10 cellular contexts compared by ENCODE assay signal in the genomic region with DNA sequence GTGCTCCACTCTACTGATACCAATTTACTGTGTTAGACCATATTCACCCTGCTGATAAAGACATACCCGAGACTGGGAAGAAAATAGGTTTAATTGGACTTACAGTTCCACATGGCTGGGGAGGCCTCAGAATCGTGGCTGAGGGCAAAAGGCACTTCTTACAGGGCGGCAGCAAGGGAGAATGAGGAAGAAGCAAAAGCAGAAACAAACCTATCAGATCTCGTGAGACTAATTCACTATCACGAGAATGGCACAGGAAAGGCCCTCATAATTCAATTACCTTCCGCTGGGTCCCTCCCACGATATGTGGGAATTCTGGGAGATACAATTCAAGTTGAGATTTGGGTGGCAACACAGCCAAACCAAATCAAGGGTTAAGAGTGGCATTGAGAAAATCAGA.
"Had no signal": no experiment of that assay in that cellular context is flagged by ENCODE, and none has a peak within 500 bp of the region (broad histone marks: within the 10 kb centered on the region; RNA-seq: fewer than 3 reads in every experiment).

No MANE protein-coding gene starts in this region.

- H3K27me3 Mint-ChIP-seq: activated naive CD4-positive, alpha-beta T cell treated with anti-CD3 and anti-CD28 coated beads, Interleukin-2, amount 50 U/mL, for 24 hours had no signal

- H3K36me3 ChIP-seq: lower lobe of right lung had no signal

- H3K9me3 Mint-ChIP-seq: activated naive CD4-positive, alpha-beta T cell treated with anti-CD3 and anti-CD28 coated beads, Interleukin-2, amount 50 U/mL, for 24 hours; stimulated activated memory B cell treated with anti-CD40 and anti-IgM and Interleukin-4, amounts not matched to agents 10 μg/mL and 1 μg/mL and 100 μg/mL, for 72 hours had no signal

- H3K9me3 ChIP-seq: lower lobe of right lung had no signal

- H3K27ac ChIP-seq: foreskin keratinocyte, lower lobe of right lung, parathyroid adenoma had no signal

- H3K4me3 ChIP-seq: lower lobe of right lung had no signal

- H3K27ac Mint-ChIP-seq: activated naive CD4-positive, alpha-beta T cell treated with anti-CD3 and anti-CD28 coated beads, Interleukin-2, amount 50 U/mL, for 24 hours; mesothelial cell of epicardium; stimulated activated memory B cell treated with anti-CD40 and anti-IgM and Interleukin-4, amounts not matched to agents 10 μg/mL and 1 μg/mL and 100 μg/mL, for 72 hours had no signal

- H3K36me3 Mint-ChIP-seq: activated naive CD4-positive, alpha-beta T cell treated with anti-CD3 and anti-CD28 coated beads, Interleukin-2, amount 50 U/mL, for 24 hours; stimulated activated memory B cell treated with anti-CD40 and anti-IgM and Interleukin-4, amounts not matched to agents 10 μg/mL and 1 μg/mL and 100 μg/mL, for 72 hours had no signal

- ATAC-seq: foreskin keratinocyte; left cardiac atrium; lower lobe of right lung; stimulated activated memory B cell treated with anti-CD40 and anti-IgM and Interleukin-4, amounts not matched to agents 10 μg/mL and 1 μg/mL and 100 μg/mL, for 72 hours had no signal

- DNase-seq: activated effector memory CD4-positive, alpha-beta T cell treated with Interleukin-2 at 50 U/mL for 16 hours; foreskin keratinocyte; left cardiac atrium; lower lobe of right lung; retina; T-helper 2 cell had no signal

- H3K27me3 ChIP-seq: foreskin keratinocyte had no signal

- H3K4me1 ChIP-seq: foreskin keratinocyte, lower lobe of right lung, parathyroid adenoma had no signal

- H3K4me3 Mint-ChIP-seq: activated naive CD4-positive, alpha-beta T cell treated with anti-CD3 and anti-CD28 coated beads, Interleukin-2, amount 50 U/mL, for 24 hours; mesothelial cell of epicardium; stimulated activated memory B cell treated with anti-CD40 and anti-IgM and Interleukin-4, amounts not matched to agents 10 μg/mL and 1 μg/mL and 100 μg/mL, for 72 hours had no signal
